19 cellular contexts compared by ENCODE assay signal in the genomic region with DNA sequence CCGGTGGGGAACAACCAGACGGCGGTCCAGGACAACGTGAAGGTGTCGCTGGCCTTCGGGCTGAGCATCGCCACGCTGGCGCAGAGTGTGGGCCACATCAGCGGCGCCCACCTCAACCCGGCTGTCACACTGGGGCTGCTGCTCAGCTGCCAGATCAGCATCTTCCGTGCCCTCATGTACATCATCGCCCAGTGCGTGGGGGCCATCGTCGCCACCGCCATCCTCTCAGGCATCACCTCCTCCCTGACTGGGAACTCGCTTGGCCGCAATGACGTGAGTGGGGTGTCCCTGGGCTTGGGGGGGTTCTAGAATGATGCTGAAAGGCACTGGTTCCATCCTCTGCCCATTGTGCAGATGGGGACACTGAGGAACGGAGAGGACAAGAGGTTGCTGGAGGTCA. TPM values are rescaled to one million over a fixed set of nuclear protein-coding genes. Genes with fewer than 3 reads are reported as not detected.
DNase-seq lines count a peak whose midpoint lies in the region; ATAC-seq and TF ChIP-seq lines count a peak whose summit lies in the region.
"Had no signal": no experiment of that assay in that cellular context is flagged by ENCODE, and none has a peak within 500 bp of the region (broad histone marks: within the 10 kb centered on the region; RNA-seq: fewer than 3 reads in every experiment).

No MANE protein-coding gene starts in this region.

- H3K36me3 ChIP-seq in BLaER1 = no peaks in the 10 kb centered on the region
- no peaks in the 10 kb centered on the region for H3K36me3 ChIP-seq in mucosa of rectum (ENCODE audit: control insufficient read depth in 2 of 2, insufficient read depth in 2 of 2, low read length in 2 of 2)
- H3K36me3 ChIP-seq in mesendoderm (ENCODE audit: control insufficient read depth, insufficient read depth, low read length) = no peaks in the 10 kb centered on the region
- H3K36me3 ChIP-seq: brain microvascular endothelial cell had no signal

- no peaks in the 10 kb centered on the region for H3K79me1 ChIP-seq in mesendoderm (ENCODE audit: low read length)

- no peak overlapping the region for H2BK5ac ChIP-seq in mesendoderm (ENCODE audit: low read length)

- no peak overlapping the region for H2BK15ac ChIP-seq in mesendoderm (replicated peaks; ENCODE audit: low read depth)

- H3K23ac ChIP-seq in mesendoderm (ENCODE audit: low read length) = no peak overlapping the region

- no peaks in the 10 kb centered on the region for H3K36me3 Mint-ChIP-seq in stimulated activated naive B cell treated with anti-CD40 and anti-IgM and Interleukin-4, amounts not matched to agents 10 μg/mL and 1 μg/mL and 100 μg/mL, for 72 hours
- H3K36me3 Mint-ChIP-seq in activated T-cell treated with anti-CD3 and anti-CD28 coated beads, Interleukin-2, amount 50 U/mL, for 4 hours (ENCODE audit: insufficient read depth) = no peaks in the 10 kb centered on the region
- H3K36me3 Mint-ChIP-seq: memory B cell had no signal

- H3K18ac ChIP-seq in mesendoderm (ENCODE audit: low read length) = no peak overlapping the region

- H3K9me3 Mint-ChIP-seq in stimulated activated naive B cell treated with anti-CD40 and anti-IgM and Interleukin-4, amounts not matched to agents 10 μg/mL and 1 μg/mL and 100 μg/mL, for 72 hours = no peaks in the 10 kb centered on the region
- H3K9me3 Mint-ChIP-seq in activated T-cell treated with anti-CD3 and anti-CD28 coated beads, Interleukin-2, amount 50 U/mL, for 4 hours = no peaks in the 10 kb centered on the region
- H3K9me3 Mint-ChIP-seq: activated naive CD4-positive, alpha-beta T cell treated with anti-CD3 and anti-CD28 coated beads for 36 hours; memory B cell had no signal

- no peak for TF ChIP-seq CTCF in coronary artery (IDR thresholded peaks at IDR 0.05)

- no peak overlapping the region for H2BK120ac ChIP-seq in mesendoderm (ENCODE audit: low read depth, low read length)

- no peak overlapping the region; the same call in 1 of the 2 replicates for H3K9ac ChIP-seq in BLaER1
- H3K9ac ChIP-seq in mucosa of rectum (ENCODE audit: low read depth in 1 of 2, low read length in 2 of 2) = peak overlapping the region; percentile 56 to 69
- no peak overlapping the region for H3K9ac ChIP-seq in mesendoderm (ENCODE audit: low read length)

- no CpG with 5 or more reads among the region's 22 CpGs for WGBS in mesendoderm (ENCODE audit: extremely low coverage, insufficient coverage, low lambda C conversion rate)

- no peak overlapping the region for H2AK5ac ChIP-seq in mesendoderm (ENCODE audit: low read length)

- H3K27ac ChIP-seq in BLaER1 = peak overlapping the region; percentile 72; the same call in 1 of the 2 replicates
- H3K27ac ChIP-seq in coronary artery = peak overlapping the region; percentile 81 to 97
- H3K27ac ChIP-seq in mucosa of rectum (ENCODE audit: low read depth in 2 of 2, low read length in 2 of 2) = peak overlapping the region; percentile 63 to 65
- H3K27ac ChIP-seq in mesendoderm (ENCODE audit: low read depth, low read length) = no peak overlapping the region
- H3K27ac ChIP-seq: brain microvascular endothelial cell, testis had no signal

- intact Hi-C loops in head of caudate nucleus (cut with DNase I) = no loop called here

- peak overlapping the region; percentile 47 for H3K27ac Mint-ChIP-seq in stimulated activated naive B cell treated with anti-CD40 and anti-IgM and Interleukin-4, amounts not matched to agents 10 μg/mL and 1 μg/mL and 100 μg/mL, for 72 hours
- H3K27ac Mint-ChIP-seq: activated naive CD4-positive, alpha-beta T cell treated with anti-CD3 and anti-CD28 coated beads for 36 hours; memory B cell had no signal

- no peak overlapping the region for H4K8ac ChIP-seq in mesendoderm (ENCODE audit: low read depth, low read length)

- H4K5ac ChIP-seq in mesendoderm (ENCODE audit: low read length) = no peak overlapping the region

- H3K79me2 ChIP-seq in mesendoderm (ENCODE audit: control insufficient read depth, insufficient read depth, low read length) = no peaks in the 10 kb centered on the region

- H3K4me2 ChIP-seq in BLaER1 (peak overlapping the region; percentile 82), mesendoderm (ENCODE audit: low read length) (no peak overlapping the region)

- no peak for ATAC-seq in stimulated activated naive B cell treated with anti-CD40 and anti-IgM and Interleukin-4, amounts not matched to agents 10 μg/mL and 1 μg/mL and 100 μg/mL, for 72 hours (replicated peaks)
- no peak for ATAC-seq in activated T-cell treated with anti-CD3 and anti-CD28 coated beads, Interleukin-2, amount 50 U/mL, for 4 hours
- ATAC-seq: SK-N-SH treated with all-trans-retinoic acid at 6 μM for 48 hours had no signal

- no peak overlapping the region for H3K4me3 Mint-ChIP-seq in stimulated activated naive B cell treated with anti-CD40 and anti-IgM and Interleukin-4, amounts not matched to agents 10 μg/mL and 1 μg/mL and 100 μg/mL, for 72 hours
- no peak overlapping the region for H3K4me3 Mint-ChIP-seq in activated T-cell treated with anti-CD3 and anti-CD28 coated beads, Interleukin-2, amount 50 U/mL, for 4 hours
- H3K4me3 Mint-ChIP-seq: activated naive CD4-positive, alpha-beta T cell treated with anti-CD3 and anti-CD28 coated beads for 36 hours; memory B cell had no signal

- H3K4me3 ChIP-seq in BLaER1 (peak overlapping the region; percentile 29; the same call in 1 of the 2 replicates), coronary artery (peak overlapping the region; percentile 79), mucosa of rectum (ENCODE audit: low read length in 2 of 2) (peak overlapping the region; percentile 63 to 77), mesendoderm (ENCODE audit: low read length) (no peak overlapping the region)
- H3K4me3 ChIP-seq: testis had no signal

- no peak overlapping the region for H3K56ac ChIP-seq in mesendoderm (ENCODE audit: low read length)

- H3K4me1 ChIP-seq in BLaER1 = peaks cover 76% of the 10 kb centered on the region
- peaks cover 14 to 49% of the 10 kb centered on the region in 2 donors for H3K4me1 ChIP-seq in mucosa of rectum (ENCODE audit: control insufficient read depth in 2 of 2, insufficient read depth in 2 of 2, low read length in 2 of 2)
- no peaks in the 10 kb centered on the region for H3K4me1 ChIP-seq in mesendoderm (ENCODE audit: control insufficient read depth, low read depth, low read length)

- H3K9me3 ChIP-seq in BLaER1 (no peaks in the 10 kb centered on the region), mucosa of rectum (ENCODE audit: control insufficient read depth in 2 of 2, low read length in 2 of 2) (no peaks in the 10 kb centered on the region)
- H3K9me3 ChIP-seq: testis had no signal

- no peaks in the 10 kb centered on the region for H4K20me1 ChIP-seq in BLaER1

- no peak overlapping the region for H3K4ac ChIP-seq in mesendoderm (ENCODE audit: low read depth, low read length)

- DNase-seq in coronary artery (ENCODE audit: low spot score) = no peak
- DNase-seq in stimulated activated naive B cell treated with anti-CD40 and anti-IgM and Interleukin-4, amounts not matched to agents 10 μg/mL and 1 μg/mL and 100 μg/mL, for 72 hours = no peak
- DNase-seq in mesendoderm = no peak
- no peak for DNase-seq in activated T-cell treated with anti-CD3 and anti-CD28 coated beads, Interleukin-2, amount 50 U/mL, for 4 hours
- no peak for DNase-seq in HUDEP-2 (lab: John Stamatoyannopoulos, UW; ENCODE audit: unreplicated experiment in 76 of 76)
- no peak for DNase-seq in head of caudate nucleus
- DNase-seq: activated CD4-positive, alpha-beta T cell treated with anti-CD3 and anti-CD28 coated beads for 48 hours; activated naive CD4-positive, alpha-beta T cell treated with anti-CD3 and anti-CD28 coated beads for 36 hours; brain microvascular endothelial cell; H7; MM.1S; NCI-H526; stimulated activated CD4-positive, alpha-beta T cell treated with anti-CD3 and anti-CD28 coated beads, Interleukin-15, amount 100 ng/mL, for 24 hours; testis had no signal

- peaks cover 0 to 3% of the 10 kb centered on the region in 2 donors for H3K4me1 Mint-ChIP-seq in stimulated activated naive B cell treated with anti-CD40 and anti-IgM and Interleukin-4, amounts not matched to agents 10 μg/mL and 1 μg/mL and 100 μg/mL, for 72 hours
- no peaks in the 10 kb centered on the region for H3K4me1 Mint-ChIP-seq in activated T-cell treated with anti-CD3 and anti-CD28 coated beads, Interleukin-2, amount 50 U/mL, for 4 hours (ENCODE audit: low read depth)

- no peaks in the 10 kb centered on the region for H3K27me3 ChIP-seq in BLaER1
- no peaks in the 10 kb centered on the region for H3K27me3 ChIP-seq in mucosa of rectum (ENCODE audit: control insufficient read depth in 2 of 2, insufficient read depth in 2 of 2, low read length in 2 of 2)
- H3K27me3 ChIP-seq in mesendoderm (ENCODE audit: insufficient read depth, low read length, poor library complexity) = no peaks in the 10 kb centered on the region
- H3K27me3 ChIP-seq: brain microvascular endothelial cell, testis had no signal

- peaks cover 0 to 4% of the 10 kb centered on the region in 2 donors for H3K27me3 Mint-ChIP-seq in stimulated activated naive B cell treated with anti-CD40 and anti-IgM and Interleukin-4, amounts not matched to agents 10 μg/mL and 1 μg/mL and 100 μg/mL, for 72 hours
- no peaks in the 10 kb centered on the region for H3K27me3 Mint-ChIP-seq in activated T-cell treated with anti-CD3 and anti-CD28 coated beads, Interleukin-2, amount 50 U/mL, for 4 hours (ENCODE audit: low read depth)

RNA-seq across cellular contexts. Expression of a gene that starts 0.4 kb away (rescaled TPM):
- polyA plus RNA-seq in mesendoderm (2013, experiment 1 of 2) = not detected
- polyA plus RNA-seq in mesendoderm (2013, experiment 2 of 2) = not detected
- total RNA-seq in activated T-cell treated with anti-CD3 and anti-CD28 coated beads, Interleukin-2, amount 50 U/mL, for 4 hours = 1 to 10 TPM in 1 of 3 donors, under 1 TPM in 2; 0.79 to 1.1 (median 0.91) TPM
- total RNA-seq: H7 had no signal

RNA-seq across cellular contexts. Expression of a gene that starts 51.7 kb away (rescaled TPM):
- 1.7 TPM for polyA plus RNA-seq in mesendoderm (2013, experiment 1 of 2)
- 2.4 TPM for polyA plus RNA-seq in mesendoderm (2013, experiment 2 of 2)
- total RNA-seq in activated T-cell treated with anti-CD3 and anti-CD28 coated beads, Interleukin-2, amount 50 U/mL, for 4 hours = not detected
- total RNA-seq: activated naive CD4-positive, alpha-beta T cell treated with anti-CD3 and anti-CD28 coated beads for 36 hours; omental fat pad had no signal

Comparison
In these comparisons a context has a peak if more than half of its experiments do, and no peak if none do; other contexts are left out.
1. H3K9ac ChIP-seq: peak in mucosa of rectum (2 of 2); none in BLaER1 (single experiment) and mesendoderm (single experiment).